In the genomic region with DNA sequence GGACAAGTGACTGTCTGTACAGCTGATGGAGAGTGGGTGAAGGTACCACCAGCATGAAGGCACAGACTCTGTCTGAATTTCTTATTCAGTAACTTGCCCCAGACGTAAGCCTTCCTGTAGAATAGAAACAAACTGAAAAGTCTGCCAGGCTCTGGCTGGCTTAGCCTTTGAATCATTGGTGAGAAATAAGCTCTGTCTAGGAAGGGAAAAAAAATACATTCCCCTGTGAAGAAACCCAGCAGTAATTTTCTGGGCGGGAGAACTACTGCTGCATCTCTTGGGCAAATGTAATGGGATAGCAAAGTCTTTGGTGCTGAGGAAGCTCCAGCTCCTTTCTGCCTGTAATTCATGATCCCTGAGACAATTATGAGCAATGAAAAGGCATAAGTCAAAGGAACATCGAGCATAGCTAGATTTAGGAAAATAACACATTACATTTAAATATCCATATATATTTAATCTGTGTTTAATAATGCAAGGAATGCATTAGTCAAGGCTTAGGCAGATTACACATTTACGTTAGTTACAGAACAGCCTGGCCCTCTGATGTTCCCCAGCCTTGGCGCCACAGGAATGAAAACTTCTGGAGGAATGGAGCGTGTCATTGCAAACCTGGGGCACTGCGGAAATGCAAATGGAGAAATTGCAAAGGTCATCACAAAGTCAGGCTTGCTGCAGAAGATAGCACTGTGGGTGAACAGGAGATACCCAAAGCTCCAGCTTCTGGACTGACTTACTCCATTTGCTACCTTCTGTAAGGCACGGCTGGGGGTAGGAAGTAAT, we compare ENCODE assay signal across 23 cellular contexts.
DNase-seq lines count a peak whose midpoint lies in the region; ATAC-seq, FAIRE-seq and TF ChIP-seq lines count a peak whose summit lies in the region.
"Had no signal": no experiment of that assay in that cellular context is flagged by ENCODE, and none has a peak within 500 bp of the region (broad histone marks: within the 10 kb centered on the region; RNA-seq: fewer than 3 reads in every experiment).

No MANE protein-coding gene starts in this region.

- no peaks in the 10 kb centered on the region for H3K27me3 ChIP-seq in bronchial epithelial cell (ENCODE audit: control insufficient read depth, insufficient read depth, low read length)
- H3K27me3 ChIP-seq in suprapubic skin = no peaks in the 10 kb centered on the region
- H3K27me3 ChIP-seq: SJSA1 had no signal

- FAIRE-seq in bronchial epithelial cell (lab: Jason Lieb, UNC) = no peak
- FAIRE-seq: GM12891, islet of Langerhans had no signal

- TF ChIP-seq EP300 in suprapubic skin (IDR thresholded peaks at IDR 0.05) = no peak

- H3K9me3 ChIP-seq in suprapubic skin = no peaks in the 10 kb centered on the region
- H3K9me3 ChIP-seq: gastroesophageal sphincter, SJSA1 had no signal

- no peak for ATAC-seq in naive thymus-derived CD8-positive, alpha-beta T cell
- ATAC-seq: activated CD8-positive, alpha-beta T cell treated with anti-CD3 and anti-CD28 coated beads for 36 hours; activated T-helper 17 cell treated with anti-CD3 and anti-CD28 coated beads, Interleukin-2, amount 50 U/mL, for 72 hours; gastroesophageal sphincter; HCT116 had no signal

- H3K36me3 Mint-ChIP-seq in endothelial cell (ENCODE audit: low read depth, unreplicated experiment) = no peaks in the 10 kb centered on the region
- H3K36me3 Mint-ChIP-seq in naive thymus-derived CD8-positive, alpha-beta T cell = no peaks in the 10 kb centered on the region
- H3K36me3 Mint-ChIP-seq: CD8-positive, alpha-beta memory T cell had no signal

- TF ChIP-seq CTCF in bronchial epithelial cell (IDR thresholded peaks at IDR 0.05; ENCODE audit: insufficient read depth, low read length, severe bottlenecking) (no peak), suprapubic skin (IDR thresholded peaks at IDR 0.05) (no peak), endothelial cell (IDR thresholded peaks at IDR 0.05; ENCODE audit: unreplicated experiment) (no peak)

- no peak overlapping the region for H3K27ac Mint-ChIP-seq in endothelial cell (ENCODE audit: unreplicated experiment)
- H3K27ac Mint-ChIP-seq in naive thymus-derived CD8-positive, alpha-beta T cell = no peak overlapping the region
- H3K27ac Mint-ChIP-seq: activated CD8-positive, alpha-beta T cell treated with anti-CD3 and anti-CD28 coated beads for 36 hours; activated T-helper 17 cell treated with anti-CD3 and anti-CD28 coated beads, Interleukin-2, amount 50 U/mL, for 72 hours; CD8-positive, alpha-beta memory T cell had no signal

- peaks cover 58% of the 10 kb centered on the region for H3K4me1 ChIP-seq in suprapubic skin
- H3K4me1 ChIP-seq: gastroesophageal sphincter had no signal

- no peak overlapping the region for H3K4me3 Mint-ChIP-seq in endothelial cell (ENCODE audit: unreplicated experiment)
- H3K4me3 Mint-ChIP-seq in naive thymus-derived CD8-positive, alpha-beta T cell = no peak overlapping the region
- H3K4me3 Mint-ChIP-seq: activated CD8-positive, alpha-beta T cell treated with anti-CD3 and anti-CD28 coated beads for 36 hours; activated T-helper 17 cell treated with anti-CD3 and anti-CD28 coated beads, Interleukin-2, amount 50 U/mL, for 72 hours; CD8-positive, alpha-beta memory T cell had no signal

- DNase-seq in M059J (ENCODE audit: low read depth) (peak; percentile 65), bronchial epithelial cell (ENCODE audit: low read depth) (peak; percentile 61), inferior parietal cortex (ENCODE audit: extremely low spot score) (peak; percentile 17), suprapubic skin (ENCODE audit: low spot score in 2 of 2) (no peak), AG08395 (ENCODE audit: low spot score) (no peak), endothelial cell (ENCODE audit: low spot score) (no peak), NCI-H510A (lab: John Stamatoyannopoulos, UW) (no peak)
- no peak for DNase-seq in naive thymus-derived CD8-positive, alpha-beta T cell
- DNase-seq: activated CD8-positive, alpha-beta T cell treated with anti-CD3 and anti-CD28 coated beads for 36 hours; aorta; CD8-positive, alpha-beta memory T cell; KBM-7; midbrain; NCI-H1436 treated with DMSO at 0.1 percent for 48 hours; NCI-H226; occipital lobe; stimulated activated CD4-positive, alpha-beta T cell treated with anti-CD3 and anti-CD28 coated beads, Interleukin-12 subunit alpha, Interleukin-12 subunit beta, amount 100 ng/mL, for 4 hours had no signal

- no peak overlapping the region for H3K4me3 ChIP-seq in bronchial epithelial cell (ENCODE audit: low read depth, low read length)
- H3K4me3 ChIP-seq in suprapubic skin = no peak overlapping the region
- H3K4me3 ChIP-seq: gastroesophageal sphincter, SJSA1 had no signal

- H3K36me3 ChIP-seq in bronchial epithelial cell (ENCODE audit: control insufficient read depth, insufficient read depth, low read length) = no peaks in the 10 kb centered on the region
- no peaks in the 10 kb centered on the region for H3K36me3 ChIP-seq in suprapubic skin
- H3K36me3 ChIP-seq: gastroesophageal sphincter, SJSA1 had no signal

- POLR2A ChIA-PET in naive thymus-derived CD8-positive, alpha-beta T cell (lab: Charles Lee) = no interaction called here

- WGBS in suprapubic skin = 63% methylated on average over 8 of the region's 8 CpGs

- no peaks in the 10 kb centered on the region for H3K4me1 Mint-ChIP-seq in endothelial cell (ENCODE audit: unreplicated experiment)
- H3K4me1 Mint-ChIP-seq in naive thymus-derived CD8-positive, alpha-beta T cell = no peaks in the 10 kb centered on the region
- H3K4me1 Mint-ChIP-seq: activated T-helper 17 cell treated with anti-CD3 and anti-CD28 coated beads, Interleukin-2, amount 50 U/mL, for 72 hours; CD8-positive, alpha-beta memory T cell had no signal

- peak overlapping the region; percentile 7 for H3K27ac ChIP-seq in suprapubic skin
- H3K27ac ChIP-seq: gastroesophageal sphincter, SJSA1 had no signal

- peaks cover 2% of the 10 kb centered on the region for H3K27me3 Mint-ChIP-seq in endothelial cell (ENCODE audit: unreplicated experiment)
- H3K27me3 Mint-ChIP-seq in naive thymus-derived CD8-positive, alpha-beta T cell = peaks cover 2 to 32% (median 5%) of the 10 kb centered on the region in 5 donors

- H3K9me3 Mint-ChIP-seq in endothelial cell (ENCODE audit: unreplicated experiment) = no peaks in the 10 kb centered on the region
- H3K9me3 Mint-ChIP-seq in naive thymus-derived CD8-positive, alpha-beta T cell = no peaks in the 10 kb centered on the region
- H3K9me3 Mint-ChIP-seq: activated CD8-positive, alpha-beta T cell treated with anti-CD3 and anti-CD28 coated beads for 36 hours; activated T-helper 17 cell treated with anti-CD3 and anti-CD28 coated beads, Interleukin-2, amount 50 U/mL, for 72 hours had no signal

- TF ChIP-seq POLR2A in suprapubic skin (IDR thresholded peaks at IDR 0.05) = no peak

Comparison
In these comparisons a context has a peak if more than half of its experiments do, and no peak if none do; other contexts are left out.
1. DNase-seq: peak in M059J (single experiment), bronchial epithelial cell (single experiment) and inferior parietal cortex (single experiment); none in suprapubic skin (0 of 2), AG08395 (single experiment), endothelial cell (single experiment), naive thymus-derived CD8-positive, alpha-beta T cell (0 of 10) and NCI-H510A (single experiment).